ENCODE assay signal across 11 cellular contexts in the genomic region with DNA sequence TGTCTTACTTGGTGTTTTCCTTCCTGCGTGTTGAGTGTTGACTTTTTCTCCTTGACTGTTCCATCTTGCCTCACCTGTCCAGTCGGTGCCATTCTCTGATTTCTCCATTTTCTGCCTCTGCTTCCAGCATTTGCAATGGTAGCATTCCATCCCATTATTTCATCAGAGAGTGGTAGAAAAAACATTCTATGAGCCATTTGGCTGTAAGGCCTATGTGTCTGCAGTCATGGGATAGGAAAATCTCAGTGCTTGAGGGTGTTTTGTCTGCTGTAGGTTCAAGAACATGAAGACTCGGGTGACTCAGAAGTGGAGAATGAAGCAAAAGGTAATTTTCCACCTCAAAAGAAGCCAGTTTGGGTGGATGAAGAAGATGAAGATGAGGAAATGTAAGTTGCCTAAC. TPM values are rescaled to one million over a fixed set of nuclear protein-coding genes. Genes with fewer than 3 reads are reported as not detected.
DNase-seq lines count a peak whose midpoint lies in the region; ATAC-seq and TF ChIP-seq lines count a peak whose summit lies in the region.
"Had no signal": no experiment of that assay in that cellular context is flagged by ENCODE, and none has a peak within 500 bp of the region (broad histone marks: within the 10 kb centered on the region; RNA-seq: fewer than 3 reads in every experiment).

No MANE protein-coding gene starts in this region.

- POLR2A ChIA-PET in T-cell (lab: Charles Lee), result no interaction called here

- ATAC-seq in T-cell (replicated peaks in 1 of 4) (no peak), HG03469 (IDR thresholded peaks at IDR 0.05; ENCODE audit: unreplicated experiment) (no peak)
- no peak for ATAC-seq in stimulated activated naive CD8-positive, alpha-beta T cell treated with anti-CD3 and anti-CD28 coated beads, Interleukin-15, amount 100 ng/mL, for 72 hours

- H3K27me3 Mint-ChIP-seq in activated naive CD4-positive, alpha-beta T cell treated with anti-CD3 and anti-CD28 coated beads, Interleukin-2, amount 50 U/mL, for 24 hours, result no peaks in the 10 kb centered on the region
- no peaks in the 10 kb centered on the region for H3K27me3 Mint-ChIP-seq in T-cell
- no peaks in the 10 kb centered on the region for H3K27me3 Mint-ChIP-seq in stimulated activated naive CD8-positive, alpha-beta T cell treated with anti-CD3 and anti-CD28 coated beads, Interleukin-15, amount 100 ng/mL, for 72 hours

- DNase-seq in activated naive CD4-positive, alpha-beta T cell treated with Interleukin-2 at 50 U/mL for 16 hours, result no peak
- DNase-seq in T-cell (no peak), fibroblast of villous mesenchyme (ENCODE audit: low read depth) (peak; percentile 63), right atrium auricular region (ENCODE audit: low spot score) (no peak), NCI-H446 treated with DMSO at 0.1 percent for 48 hours (lab: John Stamatoyannopoulos, UW) (no peak)
- DNase-seq in stimulated activated naive CD8-positive, alpha-beta T cell treated with anti-CD3 and anti-CD28 coated beads, Interleukin-15, amount 100 ng/mL, for 72 hours, result no peak
- DNase-seq: colonic mucosa, NCI-H2107 had no signal

- no peaks in the 10 kb centered on the region for H3K9me3 Mint-ChIP-seq in activated naive CD4-positive, alpha-beta T cell treated with anti-CD3 and anti-CD28 coated beads, Interleukin-2, amount 50 U/mL, for 24 hours
- no peaks in the 10 kb centered on the region for H3K9me3 Mint-ChIP-seq in T-cell
- no peaks in the 10 kb centered on the region for H3K9me3 Mint-ChIP-seq in stimulated activated naive CD8-positive, alpha-beta T cell treated with anti-CD3 and anti-CD28 coated beads, Interleukin-15, amount 100 ng/mL, for 72 hours

- no peak for TF ChIP-seq CTCF in fibroblast of villous mesenchyme (IDR thresholded peaks at IDR 0.05; ENCODE audit: insufficient read depth, low read depth, low read length)
- TF ChIP-seq CTCF in right atrium auricular region (IDR thresholded peaks at IDR 0.05), result no peak

- H3K27ac Mint-ChIP-seq in activated naive CD4-positive, alpha-beta T cell treated with anti-CD3 and anti-CD28 coated beads, Interleukin-2, amount 50 U/mL, for 24 hours, result peak overlapping the region; percentile 82
- no peak overlapping the region for H3K27ac Mint-ChIP-seq in T-cell
- H3K27ac Mint-ChIP-seq in stimulated activated naive CD8-positive, alpha-beta T cell treated with anti-CD3 and anti-CD28 coated beads, Interleukin-15, amount 100 ng/mL, for 72 hours, result no peak overlapping the region

- peaks cover 55% of the 10 kb centered on the region for H3K4me1 Mint-ChIP-seq in activated naive CD4-positive, alpha-beta T cell treated with anti-CD3 and anti-CD28 coated beads, Interleukin-2, amount 50 U/mL, for 24 hours
- peaks cover 56 to 62% (median 57%) of the 10 kb centered on the region in 3 donors for H3K4me1 Mint-ChIP-seq in T-cell
- peaks cover 60% of the 10 kb centered on the region for H3K4me1 Mint-ChIP-seq in stimulated activated naive CD8-positive, alpha-beta T cell treated with anti-CD3 and anti-CD28 coated beads, Interleukin-15, amount 100 ng/mL, for 72 hours

- CTCF ChIA-PET in T-cell (lab: Charles Lee), result no interaction called here

- H3K4me1 ChIP-seq in right atrium auricular region, result peaks cover 0 to 30% of the 10 kb centered on the region in 2 donors

- H3K27ac ChIP-seq in right atrium auricular region, result no peak overlapping the region
- H3K27ac ChIP-seq: C4-2B, colonic mucosa had no signal

- peaks cover 27% of the 10 kb centered on the region for H3K36me3 Mint-ChIP-seq in activated naive CD4-positive, alpha-beta T cell treated with anti-CD3 and anti-CD28 coated beads, Interleukin-2, amount 50 U/mL, for 24 hours
- peaks cover 28% of the 10 kb centered on the region for H3K36me3 Mint-ChIP-seq in T-cell

- H3K27me3 ChIP-seq in right atrium auricular region, result no peaks in the 10 kb centered on the region
- H3K27me3 ChIP-seq: colonic mucosa had no signal

- H3K4me3 ChIP-seq in fibroblast of villous mesenchyme (ENCODE audit: low read depth, low read length) (no peak overlapping the region), right atrium auricular region (no peak overlapping the region)
- H3K4me3 ChIP-seq: colonic mucosa had no signal

- peak overlapping the region; percentile 83 for H3K4me3 Mint-ChIP-seq in activated naive CD4-positive, alpha-beta T cell treated with anti-CD3 and anti-CD28 coated beads, Interleukin-2, amount 50 U/mL, for 24 hours
- peak overlapping the region in 2 of 3 donors; percentile 65 to 91 for H3K4me3 Mint-ChIP-seq in T-cell
- peak overlapping the region; percentile 55 to 60 for H3K4me3 Mint-ChIP-seq in stimulated activated naive CD8-positive, alpha-beta T cell treated with anti-CD3 and anti-CD28 coated beads, Interleukin-15, amount 100 ng/mL, for 72 hours

- peaks cover 28% of the 10 kb centered on the region for H3K36me3 ChIP-seq in right atrium auricular region
- H3K36me3 ChIP-seq: colonic mucosa had no signal

- no peaks in the 10 kb centered on the region for H3K9me3 ChIP-seq in right atrium auricular region
- H3K9me3 ChIP-seq: colonic mucosa had no signal

RNA-seq across cellular contexts. Expression of gene UTP18, which starts 2.7 kb away (rescaled TPM):
- 10 to 100 TPM; 36.4 to 47.7 (median 39.7) TPM for total RNA-seq in T-cell
- 29.6 and 44.0 TPM in 2 replicates for total RNA-seq in fibroblast of villous mesenchyme
- 10 to 100 TPM in 1 of 2 donors, 1 to 10 TPM in 1; 5.2 to 15.1 TPM for total RNA-seq in right atrium auricular region

RNA-seq across cellular contexts. Expression of gene MBTD1, which starts 3.2 kb away (rescaled TPM):
- total RNA-seq in T-cell, result 10 to 100 TPM; 23.2 to 27.3 (median 24.7) TPM
- 9.7 and 15.1 TPM in 2 replicates for total RNA-seq in fibroblast of villous mesenchyme
- 1 to 10 TPM; 3.2 to 5.2 TPM for total RNA-seq in right atrium auricular region
